ENCODE assay signal across 1 cellular context in the genomic region with DNA sequence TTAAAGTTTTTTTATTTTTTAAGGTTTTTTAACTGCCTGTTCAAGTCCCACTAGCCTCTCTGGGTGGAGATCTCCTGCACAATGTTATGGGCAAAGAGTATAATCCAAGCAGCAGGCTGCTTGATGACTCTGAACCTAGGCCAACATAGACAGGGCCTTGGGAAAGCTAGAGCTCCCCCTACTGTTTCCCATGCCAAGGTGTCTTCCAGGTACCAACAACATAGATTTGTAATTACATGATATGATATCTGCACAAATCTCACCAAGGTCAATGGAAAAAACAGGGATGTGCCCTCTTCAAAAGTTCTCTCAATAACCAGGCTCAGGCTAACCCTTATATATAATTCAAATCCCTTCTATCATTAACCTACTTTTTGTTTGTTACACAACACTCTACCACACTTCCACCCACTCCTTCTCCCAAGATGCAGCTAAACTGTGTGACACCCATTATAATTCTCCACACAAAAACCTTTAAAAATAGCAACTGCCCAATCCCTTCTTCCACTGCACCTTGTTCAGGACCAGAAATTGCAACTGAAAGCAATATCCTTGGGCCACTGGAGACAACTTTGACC.
TF ChIP-seq lines count a peak whose summit lies in the region.

No MANE protein-coding gene starts in this region.

TF ChIP-seq in HepG2, 621 proteins besides CTCF, POLR2A, EP300 and RAD21 (continued from another document):
- TF ChIP-seq SMC3 (IDR thresholded peaks at IDR 0.05; ENCODE audit: low read length) (peak; percentile 40; the same call in 1 of the 2 replicates), ZNF672 (CRISPR knock-in tag; IDR thresholded peaks at IDR 0.05) (no peak), STAG1 (CRISPR knock-in tag; IDR thresholded peaks at IDR 0.05) (peak; percentile 20; the same call in 1 of the 2 replicates), NFE2 (CRISPR knock-in tag; IDR thresholded peaks at IDR 0.05) (no peak), ZFX (CRISPR knock-in tag; IDR thresholded peaks at IDR 0.05; ENCODE audit: low read depth) (peak; percentile 42; the same call in 1 of the 2 replicates)
